8 cellular contexts compared by ENCODE assay signal in genomic region chr10:102418612-102419560, GRCh38. TPM values are rescaled to one million over a fixed set of nuclear protein-coding genes. Genes with fewer than 3 reads are reported as not detected.
DNase-seq lines count a peak whose midpoint lies in the region; ATAC-seq and TF ChIP-seq lines count a peak whose summit lies in the region.

TSS of gene PSD (minus strand) at chr10:102418785. CDS start at chr10:102417038, 1,747 bp downstream.

- 0 to 2% methylated on average over 3 to 7 of the region's 54 CpGs for WGBS in gastroesophageal sphincter (ENCODE audit: low coverage in 1 of 2), 2 donors

- peak within 1 kb of the TSS; percentile 77 for H2AFZ ChIP-seq in KMS-11 (ENCODE audit: low read depth)

- CTCF ChIA-PET in T-cell (lab: Charles Lee), result interaction anchor here in 1 of 2 donors (0.5 to 1.3 kb wide), 2 partner anchors 20 kb away, joined by 3 to 4 read pairs; no protein-coding TSS in a partner anchor

- TF ChIP-seq CTCF in KMS-11 (conservative IDR thresholded peaks at IDR 0.05; ENCODE audit: low read depth, low read length) (no peak), gastroesophageal sphincter (IDR thresholded peaks at IDR 0.05) (no peak)

- POLR2A ChIA-PET in T-cell (lab: Charles Lee), result interaction anchor here in 1 of 2 donors (1.1 kb wide), 1 partner anchor 22 kb away, joined by 3 read pairs; no protein-coding TSS in a partner anchor

- H3K36me3 ChIP-seq in KMS-11 (ENCODE audit: insufficient read depth) (no peaks in the 10 kb centered on the region), gastroesophageal sphincter (peaks cover 0 to 12% of the 10 kb centered on the region in 2 donors), skeletal muscle satellite cell (ENCODE audit: insufficient read depth, low read length) (peaks cover 12% of the 10 kb centered on the region)

- H3K27me3 Mint-ChIP-seq in T-cell, result peaks cover 22 to 35% of the 10 kb centered on the region in 2 donors

- peak within 1 kb of the TSS; percentile 87 for H3K4me2 ChIP-seq in KMS-11
- H3K4me2 ChIP-seq in skeletal muscle satellite cell (ENCODE audit: low read length), result peak within 1 kb of the TSS; percentile 98

- peaks cover 26 to 40% (median 36%) of the 10 kb centered on the region in 3 donors for H3K4me1 Mint-ChIP-seq in T-cell

- H3K9ac ChIP-seq in KMS-11 (no peak within 1 kb of the TSS), skeletal muscle satellite cell (ENCODE audit: low read depth, low read length) (no peak within 1 kb of the TSS)

- no peak for TF ChIP-seq EP300 in gastroesophageal sphincter (IDR thresholded peaks at IDR 0.05)

- intact Hi-C loops in left colon (cut with DNase I, micrococcal nuclease), result no loop called here

- H3K4me1 ChIP-seq in KMS-11 (ENCODE audit: low read depth, poor library complexity, severe bottlenecking) (peaks cover 17% of the 10 kb centered on the region), gastroesophageal sphincter (peaks cover 5 to 46% (median 29%) of the 10 kb centered on the region in 3 donors), skeletal muscle satellite cell (ENCODE audit: control insufficient read depth, insufficient read depth, low read length) (peaks cover 21% of the 10 kb centered on the region)

- H3K27me3 ChIP-seq in KMS-11 (ENCODE audit: insufficient read depth, low read depth) (peaks cover 31% of the 10 kb centered on the region), gastroesophageal sphincter (peaks cover 52% of the 10 kb centered on the region), skeletal muscle satellite cell (ENCODE audit: control insufficient read depth, insufficient read depth, low read length) (peaks cover 39% of the 10 kb centered on the region)

- H4K20me1 ChIP-seq in KMS-11 (ENCODE audit: insufficient read depth), result no peaks in the 10 kb centered on the region

- DNase-seq in CD1c-positive myeloid dendritic cell (ENCODE audit: extremely low spot score) (peak; percentile 12), T-cell (no peak), left colon (no peak), AML-193 (lab: John Stamatoyannopoulos, UW) (no peak)

- H3K4me3 ChIP-seq in KMS-11 (IDR thresholded peaks at IDR 0.05; ENCODE audit: insufficient read depth, low read depth, low read length) (no peak within 1 kb of the TSS), gastroesophageal sphincter (peak within 1 kb of the TSS; percentile 7 to 79), skeletal muscle satellite cell (ENCODE audit: low read length) (peak within 1 kb of the TSS; percentile 94)

- peak within 1 kb of the TSS in 1 of 2 donors; percentile 49 for H3K27ac Mint-ChIP-seq in T-cell

- H3K27ac ChIP-seq in KMS-11 (no peak within 1 kb of the TSS), gastroesophageal sphincter (peak within 1 kb of the TSS in 2 of 4 donors; percentile 89 to 95)

- H3K79me2 ChIP-seq in KMS-11 (ENCODE audit: insufficient read depth, low read depth), result no peaks in the 10 kb centered on the region

- peak within 1 kb of the TSS; percentile 95 to 98 (median 95) for H3K4me3 Mint-ChIP-seq in T-cell

- H3K9me3 Mint-ChIP-seq in T-cell, result no peaks in the 10 kb centered on the region

- TF ChIP-seq POLR2A in gastroesophageal sphincter (IDR thresholded peaks at IDR 0.05), result no peak

- H3K9me3 ChIP-seq in gastroesophageal sphincter (no peaks in the 10 kb centered on the region), skeletal muscle satellite cell (replicated peaks; ENCODE audit: low read length) (no peaks in the 10 kb centered on the region)

- ATAC-seq in T-cell (replicated peaks in 1 of 4) (no peak), gastroesophageal sphincter (no peak), HG02571 (IDR thresholded peaks at IDR 0.05; ENCODE audit: unreplicated experiment) (no peak), left colon (no peak)

- H3K36me3 Mint-ChIP-seq in T-cell, result no peaks in the 10 kb centered on the region

RNA-seq across cellular contexts. Expression of gene PSD, which starts in this region (rescaled TPM):
- total RNA-seq in T-cell (10 to 100 TPM in 2 of 5 donors, 1 to 10 TPM in 3; 8.7 to 11.8 (median 8.8) TPM), gastroesophageal sphincter (100 to 1,000 TPM in 1 of 4 donors, 10 to 100 TPM in 3; 28.6 to 195 (median 41.4) TPM), left colon (10 to 100 TPM in 1 of 2 donors, 1 to 10 TPM in 1; 4.1 to 26.1 TPM)
- total RNA-seq in skeletal muscle satellite cell (2012; rRNA removed), result 0.87 and 5.8 TPM in 2 replicates
